Comparison of ENCODE assay signal across 8 cellular contexts in genomic region chr7:76357379-76358052, GRCh38. TPM values are rescaled to one million over a fixed set of nuclear protein-coding genes. Genes with fewer than 3 reads are reported as not detected.
DNase-seq lines count a peak whose midpoint lies in the region; ATAC-seq and TF ChIP-seq lines count a peak whose summit lies in the region.

No MANE protein-coding gene starts in this region.

- no peak for ATAC-seq in CD8-positive, alpha-beta T cell
- ATAC-seq in naive thymus-derived CD4-positive, alpha-beta T cell = no peak
- no peak for ATAC-seq in HG03095 (IDR thresholded peaks at IDR 0.05; ENCODE audit: unreplicated experiment)

- no peak for TF ChIP-seq POLR2A in NB4 (IDR thresholded peaks at IDR 0.05; ENCODE audit: extremely low read depth, insufficient read length)

- no peaks in the 10 kb centered on the region for H3K9me3 ChIP-seq in CD8-positive, alpha-beta T cell (ENCODE audit: low read length)
- no peaks in the 10 kb centered on the region for H3K9me3 ChIP-seq in naive thymus-derived CD4-positive, alpha-beta T cell (ENCODE audit: control insufficient read depth in 2 of 3, low read length in 3 of 3)

- CTCF ChIA-PET in CD8-positive, alpha-beta T cell (lab: Charles Lee) = interaction anchor here (0.8 to 3.3 kb wide), 2 partner anchors 8 to 39 kb away, joined by 4 to 19 read pairs; no protein-coding TSS in a partner anchor
- CTCF ChIA-PET in naive thymus-derived CD4-positive, alpha-beta T cell (lab: Charles Lee) = interaction anchor here (0.5 to 1.5 kb wide), 5 partner anchors 26 to 180 kb away, joined by 3 to 4 read pairs (median 4); no protein-coding TSS in a partner anchor

- no peak for TF ChIP-seq CTCF in CD8-positive, alpha-beta T cell (IDR thresholded peaks at IDR 0.05)
- TF ChIP-seq CTCF in NB4 (IDR thresholded peaks at IDR 0.05; ENCODE audit: low read depth, low read length) = no peak
- no peak for TF ChIP-seq CTCF in choroid plexus epithelial cell (conservative IDR thresholded peaks at IDR 0.05; ENCODE audit: low read depth, low read length)

- H3K27ac Mint-ChIP-seq in CD8-positive, alpha-beta T cell = peak overlapping the region; percentile 94
- H3K27ac Mint-ChIP-seq in naive thymus-derived CD4-positive, alpha-beta T cell = peak overlapping the region; percentile 90 to 97 (median 94)

- H3K4me3 Mint-ChIP-seq in CD8-positive, alpha-beta T cell = peak overlapping the region; percentile 96
- H3K4me3 Mint-ChIP-seq in naive thymus-derived CD4-positive, alpha-beta T cell = peak overlapping the region; percentile 87 to 99 (median 94)

- H3K27me3 ChIP-seq in CD8-positive, alpha-beta T cell (ENCODE audit: insufficient read depth, low read length) = no peaks in the 10 kb centered on the region
- H3K27me3 ChIP-seq in naive thymus-derived CD4-positive, alpha-beta T cell (ENCODE audit: control insufficient read depth in 2 of 2, insufficient read depth in 2 of 2, low read length in 2 of 2) = no peaks in the 10 kb centered on the region

- peaks cover 3% of the 10 kb centered on the region for H3K36me3 ChIP-seq in CD8-positive, alpha-beta T cell (ENCODE audit: insufficient read depth, low read length)
- H3K36me3 ChIP-seq in naive thymus-derived CD4-positive, alpha-beta T cell (ENCODE audit: control insufficient read depth in 2 of 3, insufficient read depth in 3 of 3, low read length in 3 of 3) = peaks cover 0 to 14% (median 0%) of the 10 kb centered on the region in 3 experiments

- H3K36me3 Mint-ChIP-seq in CD8-positive, alpha-beta T cell = peaks cover 24% of the 10 kb centered on the region
- peaks cover 4 to 20% (median 14%) of the 10 kb centered on the region in 5 donors for H3K36me3 Mint-ChIP-seq in naive thymus-derived CD4-positive, alpha-beta T cell

- DNase-seq in CD8-positive, alpha-beta T cell = no peak
- DNase-seq in NB4 (ENCODE audit: low read depth) = peak; percentile 54
- no peak for DNase-seq in choroid plexus epithelial cell (ENCODE audit: low read depth)
- no peak for DNase-seq in naive thymus-derived CD4-positive, alpha-beta T cell
- DNase-seq in NCI-H446 treated with DMSO at 0.1 percent for 48 hours (lab: John Stamatoyannopoulos, UW) = no peak
- DNase-seq in activated effector memory CD4-positive, alpha-beta T cell treated with Interleukin-2 at 50 U/mL for 16 hours = no peak
- DNase-seq in AG08396 (ENCODE audit: low spot score) = no peak

- H3K27ac ChIP-seq in CD8-positive, alpha-beta T cell (ENCODE audit: low read depth, low read length) = peak overlapping the region; percentile 96
- peak overlapping the region; percentile 92 for H3K27ac ChIP-seq in naive thymus-derived CD4-positive, alpha-beta T cell (ENCODE audit: low read depth, low read length)

- POLR2A ChIA-PET in CD8-positive, alpha-beta T cell (lab: Charles Lee) = interaction anchor here (1.0 to 1.6 kb wide), 3 partner anchors 35 to 43 kb away, joined by 4 to 7 read pairs (median 5); no protein-coding TSS in a partner anchor
- POLR2A ChIA-PET in naive thymus-derived CD4-positive, alpha-beta T cell (lab: Charles Lee) = interaction anchor here (0.6 to 4.2 kb wide), 7 partner anchors 26 to 1190 kb away, joined by 3 to 57 read pairs (median 5); no protein-coding TSS in a partner anchor

- H3K4me1 Mint-ChIP-seq in CD8-positive, alpha-beta T cell (ENCODE audit: low read depth) = peaks cover 41% of the 10 kb centered on the region
- H3K4me1 Mint-ChIP-seq in naive thymus-derived CD4-positive, alpha-beta T cell = peaks cover 28 to 52% (median 44%) of the 10 kb centered on the region in 7 donors

- intact Hi-C loops in CD8-positive, alpha-beta T cell (cut with DNase I, micrococcal nuclease) = loop anchor here (2.0 to 5.0 kb wide), 3 partner anchors 35 to 309 kb away; partner anchors contain the start of gene MDH2 (in 1 of the 2)
- intact Hi-C loops in naive thymus-derived CD4-positive, alpha-beta T cell (cut with micrococcal nuclease) = loop anchor here (1.0 to 5.0 kb wide), 11 partner anchors 17 to 1700 kb away; partner anchors contain the start of genes GTF2I (in 2 of the 2), RHBDD2 (in 2 of the 2), CCDC146 (in 1 of the 2) and HIP1 (in 1 of the 2)

- H3K27me3 Mint-ChIP-seq in CD8-positive, alpha-beta T cell (ENCODE audit: low read depth) = no peaks in the 10 kb centered on the region
- no peaks in the 10 kb centered on the region for H3K27me3 Mint-ChIP-seq in naive thymus-derived CD4-positive, alpha-beta T cell

- H3K4me1 ChIP-seq in CD8-positive, alpha-beta T cell (ENCODE audit: insufficient read depth, low read length) = peaks cover 33% of the 10 kb centered on the region
- H3K4me1 ChIP-seq in naive thymus-derived CD4-positive, alpha-beta T cell (ENCODE audit: control insufficient read depth in 2 of 2, insufficient read depth in 2 of 2, low read length in 2 of 2) = peaks cover 4 to 31% of the 10 kb centered on the region in 2 donors

- H3K9me3 Mint-ChIP-seq in CD8-positive, alpha-beta T cell = no peaks in the 10 kb centered on the region
- H3K9me3 Mint-ChIP-seq in naive thymus-derived CD4-positive, alpha-beta T cell = no peaks in the 10 kb centered on the region

- peak overlapping the region; percentile 94 for H3K4me3 ChIP-seq in CD8-positive, alpha-beta T cell (ENCODE audit: low read depth, low read length)
- H3K4me3 ChIP-seq in NB4 (ENCODE audit: low read depth, low read length) (peak overlapping the region; percentile 80), choroid plexus epithelial cell (ENCODE audit: low read depth, low read length) (peak overlapping the region; percentile 98)
- H3K4me3 ChIP-seq in naive thymus-derived CD4-positive, alpha-beta T cell (ENCODE audit: low read length) = peak overlapping the region; percentile 72

RNA-seq across cellular contexts. Expression of gene YWHAG, which starts 1.3 kb away (rescaled TPM):
- total RNA-seq in CD8-positive, alpha-beta T cell = 10 to 100 TPM; 17.7 to 19.3 TPM
- total RNA-seq in naive thymus-derived CD4-positive, alpha-beta T cell = 10 to 100 TPM; 27.7 to 98.3 (median 39.6) TPM
- 1 to 10 TPM; 1.4 to 1.6 TPM for polyA plus RNA-seq in naive thymus-derived CD4-positive, alpha-beta T cell

RNA-seq across cellular contexts. Expression of gene SSC4D, which starts 52.0 kb away (rescaled TPM):
- not detected for total RNA-seq in CD8-positive, alpha-beta T cell
- total RNA-seq in naive thymus-derived CD4-positive, alpha-beta T cell = under 1 TPM in 1 of 5 experiments, not detected in 4; 0.24 TPM
- polyA plus RNA-seq in naive thymus-derived CD4-positive, alpha-beta T cell = under 1 TPM in 1 of 2 donors, not detected in 1; 0.35 TPM

RNA-seq across cellular contexts. Expression of gene HSPB1, which starts 55.0 kb away (rescaled TPM):
- 10 to 100 TPM; 26.1 to 33.2 TPM for total RNA-seq in CD8-positive, alpha-beta T cell
- total RNA-seq in naive thymus-derived CD4-positive, alpha-beta T cell = 10 to 100 TPM; 26.3 to 47.2 (median 40.5) TPM
- 10 to 100 TPM; 68.6 to 93.5 TPM for polyA plus RNA-seq in naive thymus-derived CD4-positive, alpha-beta T cell
